15 cellular contexts compared by ENCODE assay signal in genomic region chr4:139676365-139676764, GRCh38. TPM values are rescaled to one million over a fixed set of nuclear protein-coding genes. Genes with fewer than 3 reads are reported as not detected.
DNase-seq lines count a peak whose midpoint lies in the region; ATAC-seq, FAIRE-seq and TF ChIP-seq lines count a peak whose summit lies in the region.
"Had no signal": no experiment of that assay in that cellular context is flagged by ENCODE, and none has a peak within 500 bp of the region (broad histone marks: within the 10 kb centered on the region; RNA-seq: fewer than 3 reads in every experiment).

No MANE protein-coding gene starts in this region.

- WGBS in HepG2 (ENCODE audit: low lambda C conversion rate): 90% methylated on average over 2 of the region's 2 CpGs
- WGBS in right lobe of liver (ENCODE audit: insufficient coverage, low coverage, low lambda C conversion rate, missing lambda C conversion rate): 58% methylated on average over 2 of the region's 2 CpGs

- TF ChIP-seq POLR2A in HepG2 (IDR thresholded peaks at IDR 0.05; ENCODE audit: insufficient read depth in 1 of 2, low read depth in 2 of 2, low read length in 2 of 2) (no peak), right lobe of liver (IDR thresholded peaks at IDR 0.05) (no peak)

- TF ChIP-seq CTCF in HepG2 (CRISPR knock-in tag; IDR thresholded peaks at IDR 0.05) (no peak), right lobe of liver (IDR thresholded peaks at IDR 0.05) (no peak), endothelial cell (IDR thresholded peaks at IDR 0.05; ENCODE audit: unreplicated experiment) (no peak), neutrophil (IDR thresholded peaks at IDR 0.05) (no peak), type B pancreatic cell (conservative IDR thresholded peaks at IDR 0.05) (no peak)

- POLR2A ChIA-PET in HepG2 (lab: Yijun Ruan, JAX): no interaction called here

- peaks cover 4% of the 10 kb centered on the region for H3K27me3 Mint-ChIP-seq in endothelial cell (ENCODE audit: unreplicated experiment)
- H3K27me3 Mint-ChIP-seq in type B pancreatic cell: no peaks in the 10 kb centered on the region

- H2AFZ ChIP-seq in HepG2 (ENCODE audit: low read length): no peak overlapping the region

- peak overlapping the region; percentile 34; the same call in 1 of the 2 replicates for H3K4me2 ChIP-seq in HepG2 (ENCODE audit: low read depth, low read length)
- H3K4me2 ChIP-seq: GM23338 had no signal

- ATAC-seq in HepG2: no peak
- ATAC-seq in right lobe of liver: no peak
- ATAC-seq in HG02973 (IDR thresholded peaks at IDR 0.05; ENCODE audit: unreplicated experiment): no peak
- ATAC-seq in GM21529 (IDR thresholded peaks at IDR 0.05; ENCODE audit: unreplicated experiment): no peak
- ATAC-seq: GM23338 had no signal

- H3K27ac ChIP-seq in HepG2 (ENCODE audit: extremely low read length, insufficient read depth, low read length) (peak overlapping the region; percentile 33), right lobe of liver (no peak overlapping the region), neutrophil (peak overlapping the region; percentile 7)
- H3K27ac ChIP-seq: 22Rv1 had no signal

- H3K36me3 ChIP-seq in HepG2 (replicated peaks in 1 of 2; ENCODE audit: control insufficient read depth in 1 of 2, insufficient read depth in 2 of 2, low read length in 2 of 2) (peaks cover 30 to 81% of the 10 kb centered on the region in 2 experiments), right lobe of liver (peaks cover 0 to 16% (median 5%) of the 10 kb centered on the region in 4 donors), neutrophil (peaks cover 16% of the 10 kb centered on the region)

- intact Hi-C loops in HepG2 (cut with micrococcal nuclease; ENCODE audit: unreplicated experiment): no loop called here
- intact Hi-C loops in right lobe of liver (cut with DNase I): no loop called here

- H3K9me3 Mint-ChIP-seq in endothelial cell (ENCODE audit: unreplicated experiment) (no peaks in the 10 kb centered on the region), type B pancreatic cell (peaks cover 5% of the 10 kb centered on the region)
- H3K9me3 Mint-ChIP-seq: CD8-positive, alpha-beta memory T cell; GM23338; H9 had no signal

- H3K36me3 Mint-ChIP-seq in endothelial cell (ENCODE audit: low read depth, unreplicated experiment) (peaks cover 58% of the 10 kb centered on the region), type B pancreatic cell (peaks cover 34% of the 10 kb centered on the region)

- no peak overlapping the region for H3K9ac ChIP-seq in HepG2 (ENCODE audit: insufficient read depth, low read depth, low read length)

- in situ Hi-C loops in HepG2 (cut with HindIII; ENCODE audit: extremely low pct_ligation_motif_present, low pct_unique_long_range_greater_than_20kb): no loop called here

- peaks cover 92% of the 10 kb centered on the region for H4K20me1 ChIP-seq in HepG2 (ENCODE audit: insufficient read depth, low read length)

- H3K9me3 ChIP-seq in HepG2 (ENCODE audit: low read length): no peaks in the 10 kb centered on the region
- no peaks in the 10 kb centered on the region for H3K9me3 ChIP-seq in right lobe of liver
- no peaks in the 10 kb centered on the region for H3K9me3 ChIP-seq in neutrophil

- H3K79me2 ChIP-seq in HepG2 (ENCODE audit: insufficient read depth, low read length): peaks cover 100% of the 10 kb centered on the region

- H3K4me3 ChIP-seq in HepG2 (replicated peaks in 1 of 3; ENCODE audit: insufficient read depth in 1 of 3, low read depth in 2 of 3, low read length in 3 of 3) (no peak overlapping the region), right lobe of liver (no peak overlapping the region), neutrophil (ENCODE audit: low read depth in 1 of 2, low read length in 1 of 2) (no peak overlapping the region)
- H3K4me3 ChIP-seq: GM23338 had no signal

- CTCF ChIA-PET in HepG2 (lab: Yijun Ruan, JAX; ENCODE audit: low intra/inter-chr PET ratio, low total read pairs): no interaction called here

- no peak for TF ChIP-seq EP300 in HepG2 (IDR thresholded peaks at IDR 0.05; ENCODE audit: low read depth in 2 of 2, low read length in 2 of 2)
- TF ChIP-seq EP300 in HepG2 (CRISPR knock-in tag; IDR thresholded peaks at IDR 0.05; ENCODE audit: borderline replicate concordance): no peak

- H3K27ac Mint-ChIP-seq in endothelial cell (ENCODE audit: unreplicated experiment) (no peak overlapping the region), type B pancreatic cell (peak overlapping the region; percentile 90)
- H3K27ac Mint-ChIP-seq: CD8-positive, alpha-beta memory T cell; GM23338; H9 had no signal

- no peak for TF ChIP-seq RAD21 in HepG2 (CRISPR knock-in tag; IDR thresholded peaks at IDR 0.05)

- no TSS peak for BruUV-seq in HepG2 (replicated peaks; lab: Mats Ljungman, UMichigan)

- peaks cover 55% of the 10 kb centered on the region for H3K4me1 Mint-ChIP-seq in endothelial cell (ENCODE audit: unreplicated experiment)
- H3K4me1 Mint-ChIP-seq in type B pancreatic cell (ENCODE audit: unreplicated experiment): peaks cover 11% of the 10 kb centered on the region
- H3K4me1 Mint-ChIP-seq: CD8-positive, alpha-beta memory T cell had no signal

- H3K4me1 ChIP-seq in HepG2 (ENCODE audit: insufficient read depth, low read length) (peaks cover 99% of the 10 kb centered on the region), right lobe of liver (peaks cover 0 to 39% (median 15%) of the 10 kb centered on the region in 4 donors), neutrophil (ENCODE audit: control insufficient read depth in 1 of 2, insufficient read depth in 1 of 2, low read depth in 1 of 2, low read length in 1 of 2) (peaks cover 13 to 18% of the 10 kb centered on the region in 2 experiments)

- H3K4me3 Mint-ChIP-seq in endothelial cell (ENCODE audit: unreplicated experiment): peak overlapping the region; percentile 22
- no peak overlapping the region for H3K4me3 Mint-ChIP-seq in type B pancreatic cell
- H3K4me3 Mint-ChIP-seq: CD8-positive, alpha-beta memory T cell; GM23338; H9 had no signal

- DNase-seq in HepG2 (ENCODE audit: low spot score) (no peak), right lobe of liver (no peak), endothelial cell (ENCODE audit: low spot score) (no peak), type B pancreatic cell (ENCODE audit: extremely low spot score, unreplicated experiment) (no peak), NCI-H345 (lab: John Stamatoyannopoulos, UW) (no peak)
- DNase-seq: CD8-positive, alpha-beta memory T cell; DMS53; GF-D8; H9 had no signal

- no peaks in the 10 kb centered on the region for H3K27me3 ChIP-seq in HepG2 (ENCODE audit: control insufficient read depth in 1 of 2, insufficient read depth in 2 of 2, low read length in 2 of 2)
- H3K27me3 ChIP-seq in right lobe of liver: no peaks in the 10 kb centered on the region
- H3K27me3 ChIP-seq in neutrophil: no peaks in the 10 kb centered on the region

- no peak for FAIRE-seq in HepG2 (lab: Jason Lieb, UNC)
- FAIRE-seq: HTR-8/SVneo had no signal

TF ChIP-seq in HepG2, 621 proteins besides CTCF, POLR2A, EP300 and RAD21 (continues in another document):
- TF ChIP-seq RFX3 (CRISPR knock-in tag; IDR thresholded peaks at IDR 0.05): no peak
- TF ChIP-seq ZKSCAN8 (CRISPR knock-in tag; IDR thresholded peaks at IDR 0.05; ENCODE audit: borderline replicate concordance): no peak
- TF ChIP-seq ETS1 (CRISPR knock-in tag; IDR thresholded peaks at IDR 0.05): no peak
- peak; percentile 8; the same call in 1 of the 2 replicates for TF ChIP-seq RBFOX2 (IDR thresholded peaks at IDR 0.05; ENCODE audit: low read depth, low read length)
- TF ChIP-seq KMT2B (CRISPR knock-in tag; IDR thresholded peaks at IDR 0.05): no peak
- no peak for TF ChIP-seq ARHGAP35 (CRISPR knock-in tag; IDR thresholded peaks at IDR 0.05; ENCODE audit: borderline replicate concordance)
- no peak for TF ChIP-seq TBX2 (CRISPR knock-in tag; IDR thresholded peaks at IDR 0.05; ENCODE audit: borderline replicate concordance)
- TF ChIP-seq NCOA5 (CRISPR knock-in tag; IDR thresholded peaks at IDR 0.05): no peak
- 0 out of 2 replicates have a peak, but pooled peaks have one; percentile 18 for TF ChIP-seq ZNF629 (CRISPR knock-in tag; conservative IDR thresholded peaks at IDR 0.05)

RNA-seq across cellular contexts. Expression of gene MGST2, which starts 10.7 kb away (rescaled TPM):
- total RNA-seq in HepG2 (2016; rRNA removed; fragmentation: Illumina TruSeq; extraction: Trizol) (120 and 205 TPM in 2 replicates), right lobe of liver (100 to 1,000 TPM; 105 to 125 (median 114) TPM), endothelial cell (ENCODE audit: unreplicated experiment) (98.3 TPM), type B pancreatic cell (ENCODE audit: low replicate concordance) (43.2 and 63.3 TPM in 2 replicates)
- total RNA-seq in HepG2 (2016; cell fraction: cytosol; rRNA removed; fragmentation: Illumina TruSeq; extraction: Trizol; ENCODE audit: low read depth): 66.9 and 76.7 TPM in 2 replicates
- total RNA-seq in HepG2 (2016; cell fraction: insoluble cytoplasmic fraction; rRNA removed; fragmentation: Illumina TruSeq; extraction: Trizol): 124 and 205 TPM in 2 replicates
- total RNA-seq in HepG2 (2016; cell fraction: membrane; rRNA removed; fragmentation: Illumina TruSeq; extraction: Trizol): 50.8 and 53.3 TPM in 2 replicates
- total RNA-seq in HepG2 (2016; cell fraction: nucleus; rRNA removed; fragmentation: Illumina TruSeq; extraction: Trizol): 168 and 186 TPM in 2 replicates
- polyA plus RNA-seq in HepG2 (2011; rRNA removed): 312 and 416 TPM in 2 replicates
- polyA plus RNA-seq in HepG2 (2011; cell fraction: cytosol; rRNA removed): 312 and 476 TPM in 2 replicates
- polyA plus RNA-seq in HepG2 (2011; cell fraction: nucleus; rRNA removed): 137 and 177 TPM in 2 replicates
- polyA plus RNA-seq in HepG2 (2012): 293 and 426 TPM in 2 replicates
- 57.8 and 59.6 TPM in 2 replicates for polyA plus RNA-seq in HepG2 (2016; cell fraction: cytosol; fragmentation: Illumina TruSeq; extraction: Trizol; ENCODE audit: low read depth)
- polyA plus RNA-seq in HepG2 (2016; cell fraction: insoluble cytoplasmic fraction; fragmentation: Illumina TruSeq; extraction: Trizol; ENCODE audit: low read depth): 132 and 154 TPM in 2 replicates
- polyA plus RNA-seq in HepG2 (2016; cell fraction: membrane; fragmentation: Illumina TruSeq; extraction: Trizol; ENCODE audit: low read depth): 49.5 and 55.2 TPM in 2 replicates
- polyA plus RNA-seq in HepG2 (2016; cell fraction: nucleus; fragmentation: Illumina TruSeq; extraction: Trizol; ENCODE audit: insufficient read depth, low read depth): 282 and 318 TPM in 2 replicates
- 18.4 and 54.7 TPM in 2 replicates for polyA minus RNA-seq in HepG2 (2011; rRNA and poly(A)+ RNA removed; ENCODE audit: low replicate concordance)
- polyA minus RNA-seq in HepG2 (2011; cell fraction: cytosol; rRNA and poly(A)+ RNA removed): 93.2 and 100 TPM in 2 replicates
- polyA minus RNA-seq in HepG2 (2011; cell fraction: nucleus; rRNA and poly(A)+ RNA removed): 263 and 286 TPM in 2 replicates

Comparison
In these comparisons a context has a peak if more than half of its experiments do, and no peak if none do; other contexts are left out.
1. H3K27ac ChIP-seq: peak in HepG2 (single experiment) and neutrophil (single experiment); none in right lobe of liver (0 of 3).